Comparison of ENCODE assay signal across 11 cellular contexts in the genomic region with DNA sequence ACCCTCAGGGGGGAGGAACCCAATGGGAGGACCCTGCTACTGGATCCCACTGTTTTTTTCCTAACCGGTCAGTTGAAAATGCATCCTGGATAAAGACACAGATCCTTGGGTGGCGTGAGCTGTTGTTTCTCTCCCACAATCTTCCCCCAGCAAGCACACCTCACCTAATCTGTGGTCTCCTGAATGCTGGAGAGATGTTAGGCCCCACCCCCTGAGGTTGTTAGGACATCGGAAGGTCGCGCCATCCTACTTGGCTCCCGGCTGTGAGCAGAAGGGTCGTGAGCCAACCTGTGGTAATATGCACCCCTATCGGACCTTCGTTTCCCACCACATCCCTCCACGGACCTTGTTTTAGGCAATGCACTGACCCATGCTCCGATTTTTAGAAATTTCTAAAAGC.
DNase-seq lines count a peak whose midpoint lies in the region; ATAC-seq and TF ChIP-seq lines count a peak whose summit lies in the region.
"Had no signal": no experiment of that assay in that cellular context is flagged by ENCODE, and none has a peak within 500 bp of the region (broad histone marks: within the 10 kb centered on the region; RNA-seq: fewer than 3 reads in every experiment).

No MANE protein-coding gene starts in this region.

- peak overlapping the region; percentile 72 for H3K4me3 Mint-ChIP-seq in activated CD4-positive, alpha-beta T cell treated with anti-CD3 and anti-CD28 coated beads, Interleukin-2, amount 10 ng/mL, durations not matched to agents 7 days and 5 days
- peak overlapping the region; percentile 88 for H3K4me3 Mint-ChIP-seq in central memory CD8-positive, alpha-beta T cell

- TF ChIP-seq CTCF in lower lobe of right lung (IDR thresholded peaks at IDR 0.05) (no peak), tibial artery (IDR thresholded peaks at IDR 0.05) (no peak)

- H3K27ac ChIP-seq in lower lobe of right lung: no peak overlapping the region
- peak overlapping the region; percentile 84 to 91 for H3K27ac ChIP-seq in tibial artery
- H3K27ac ChIP-seq: SK-N-MC had no signal

- no peaks in the 10 kb centered on the region for H3K36me3 Mint-ChIP-seq in activated CD4-positive, alpha-beta T cell treated with anti-CD3 and anti-CD28 coated beads, Interleukin-2, amount 10 ng/mL, durations not matched to agents 7 days and 5 days (ENCODE audit: low read depth)
- peaks cover 1% of the 10 kb centered on the region for H3K36me3 Mint-ChIP-seq in central memory CD8-positive, alpha-beta T cell (ENCODE audit: insufficient read depth)

- no peak overlapping the region for H3K27ac Mint-ChIP-seq in activated CD4-positive, alpha-beta T cell treated with anti-CD3 and anti-CD28 coated beads, Interleukin-2, amount 10 ng/mL, durations not matched to agents 7 days and 5 days
- H3K27ac Mint-ChIP-seq in central memory CD8-positive, alpha-beta T cell (ENCODE audit: low read depth): no peak overlapping the region

- no peaks in the 10 kb centered on the region for H3K9me3 ChIP-seq in lower lobe of right lung
- H3K9me3 ChIP-seq in tibial artery: no peaks in the 10 kb centered on the region
- H3K9me3 ChIP-seq: BE2C had no signal

- peak overlapping the region; percentile 76 for H3K4me3 ChIP-seq in lower lobe of right lung
- peak overlapping the region; percentile 72 to 83 for H3K4me3 ChIP-seq in tibial artery
- H3K4me3 ChIP-seq: SK-N-MC had no signal

- H3K4me1 Mint-ChIP-seq in activated CD4-positive, alpha-beta T cell treated with anti-CD3 and anti-CD28 coated beads, Interleukin-2, amount 10 ng/mL, durations not matched to agents 7 days and 5 days: peaks cover 12% of the 10 kb centered on the region
- peaks cover 16% of the 10 kb centered on the region for H3K4me1 Mint-ChIP-seq in central memory CD8-positive, alpha-beta T cell

- CTCF ChIA-PET in activated CD4-positive, alpha-beta T cell treated with anti-CD3 and anti-CD28 coated beads, Interleukin-2, amount 10 ng/mL, durations not matched to agents 7 days and 5 days (lab: Charles Lee): no interaction called here

- ATAC-seq in central memory CD8-positive, alpha-beta T cell (replicated peaks; ENCODE audit: extremely low read depth, poor library complexity, severe bottlenecking): no peak
- ATAC-seq in lower lobe of right lung (no peak), GM18868 (IDR thresholded peaks at IDR 0.05; ENCODE audit: unreplicated experiment) (no peak), HG03457 (IDR thresholded peaks at IDR 0.05; ENCODE audit: unreplicated experiment) (no peak)

- peaks cover 43% of the 10 kb centered on the region for H3K4me1 ChIP-seq in lower lobe of right lung
- peaks cover 5 to 55% (median 38%) of the 10 kb centered on the region in 4 donors for H3K4me1 ChIP-seq in tibial artery
- H3K4me1 ChIP-seq: BE2C had no signal

- no peak for DNase-seq in activated CD4-positive, alpha-beta T cell treated with anti-CD3 and anti-CD28 coated beads, Interleukin-2, amount 10 ng/mL, durations not matched to agents 7 days and 5 days
- no peak for DNase-seq in activated CD4-positive, alpha-beta T cell treated with anti-CD3 and anti-CD28 coated beads, Interleukin-2, amount 50 U/mL, for 48 hours
- DNase-seq in central memory CD8-positive, alpha-beta T cell (ENCODE audit: low spot score in 2 of 2): no peak
- no peak for DNase-seq in lower lobe of right lung
- no peak for DNase-seq in tibial artery
- DNase-seq in DMS79 (lab: John Stamatoyannopoulos, UW): no peak
- DNase-seq: BE2C, GOT3 had no signal

- POLR2A ChIA-PET in activated CD4-positive, alpha-beta T cell treated with anti-CD3 and anti-CD28 coated beads, Interleukin-2, amount 10 ng/mL, durations not matched to agents 7 days and 5 days (lab: Charles Lee): no interaction called here

- H3K27me3 Mint-ChIP-seq in activated CD4-positive, alpha-beta T cell treated with anti-CD3 and anti-CD28 coated beads, Interleukin-2, amount 10 ng/mL, durations not matched to agents 7 days and 5 days: peaks cover 52% of the 10 kb centered on the region
- H3K27me3 Mint-ChIP-seq in central memory CD8-positive, alpha-beta T cell: peaks cover 90% of the 10 kb centered on the region

- H3K9me3 Mint-ChIP-seq in activated CD4-positive, alpha-beta T cell treated with anti-CD3 and anti-CD28 coated beads, Interleukin-2, amount 10 ng/mL, durations not matched to agents 7 days and 5 days: no peaks in the 10 kb centered on the region
- H3K9me3 Mint-ChIP-seq in central memory CD8-positive, alpha-beta T cell: no peaks in the 10 kb centered on the region

- intact Hi-C loops in lower lobe of right lung (cut with DNase I) (no loop called here), tibial artery (cut with DNase I; ENCODE audit: low total_unique reads) (no loop called here)

- H3K36me3 ChIP-seq in lower lobe of right lung (no peaks in the 10 kb centered on the region), tibial artery (no peaks in the 10 kb centered on the region)
- H3K36me3 ChIP-seq: BE2C had no signal

- peaks cover 4% of the 10 kb centered on the region for H3K27me3 ChIP-seq in lower lobe of right lung (ENCODE audit: low read depth)
- no peaks in the 10 kb centered on the region for H3K27me3 ChIP-seq in tibial artery
- H3K27me3 ChIP-seq: BE2C had no signal
